Comparison of ENCODE assay signal across 27 cellular contexts in genomic region chr9:131791532-131792254, GRCh38. TPM values are rescaled to one million over a fixed set of nuclear protein-coding genes. Genes with fewer than 3 reads are reported as not detected.
DNase-seq lines count a peak whose midpoint lies in the region; ATAC-seq, FAIRE-seq and TF ChIP-seq lines count a peak whose summit lies in the region.
"Had no signal": no experiment of that assay in that cellular context is flagged by ENCODE, and none has a peak within 500 bp of the region (broad histone marks: within the 10 kb centered on the region; RNA-seq: fewer than 3 reads in every experiment).

No MANE protein-coding gene starts in this region.

- H2BK12ac ChIP-seq in neuronal stem cell (ENCODE audit: low read length): no peak overlapping the region

- no peak overlapping the region for H2BK120ac ChIP-seq in neuronal stem cell (ENCODE audit: low read depth, low read length)

- H3K9me1 ChIP-seq in K562 (ENCODE audit: control insufficient read depth, insufficient read depth, low read length): no peaks in the 10 kb centered on the region

- H2AFZ ChIP-seq in K562 (ENCODE audit: low read depth, low read length) (no peak overlapping the region), neuronal stem cell (ENCODE audit: low read length) (no peak overlapping the region)
- H2AFZ ChIP-seq: GM23248 had no signal

- intact Hi-C loops in K562 (cut with micrococcal nuclease): no loop called here

- ATAC-seq in K562: no peak
- no peak for ATAC-seq in GM21360 (IDR thresholded peaks at IDR 0.05; ENCODE audit: unreplicated experiment)
- ATAC-seq in GM21381 (IDR thresholded peaks at IDR 0.05; ENCODE audit: unreplicated experiment): no peak
- ATAC-seq: HCT116, PC-3, Right ventricle myocardium inferior had no signal

- no peak overlapping the region for H4K91ac ChIP-seq in neuronal stem cell (ENCODE audit: low read depth, low read length, poor library complexity)

- DNase-seq in NCI-H1417 (lab: John Stamatoyannopoulos, UW): peak in 2 of 3 experiments; percentile 42 to 62
- no peak for DNase-seq in NCI-H1417 treated with DMSO at 0.1 percent for 48 hours (lab: John Stamatoyannopoulos, UW)
- peak; percentile 89 for DNase-seq in NCI-H69 (lab: John Stamatoyannopoulos, UW)
- DNase-seq in K562 (ENCODE audit: extremely low read depth in 1 of 4, low spot score in 3 of 4): no peak
- DNase-seq in neuronal stem cell (ENCODE audit: low spot score): no peak
- DNase-seq in DMS79 treated with DMSO at 0.1 percent for 48 hours (lab: John Stamatoyannopoulos, UW): no peak
- DNase-seq: Calu3; CD8-positive, alpha-beta memory T cell; DND-41; GM23248; Karpas-422; NCI-H1092; NCI-H1436 treated with DMSO at 0.1 percent for 48 hours; NCI-H187 treated with DMSO at 0.1 percent for 48 hours; NCI-H2171; NCI-H226; NCI-H510A; PC-3 had no signal

- CTCF ChIA-PET in K562 (lab: Yijun Ruan, JAX; ENCODE audit: low intra/inter-chr PET ratio): no interaction called here

- H3K36me3 ChIP-seq in K562 (ENCODE audit: control insufficient read depth, insufficient read depth, low read length) (no peaks in the 10 kb centered on the region), neuronal stem cell (replicated peaks in 1 of 2; ENCODE audit: control insufficient read depth in 2 of 2, insufficient read depth in 2 of 2, low read length in 2 of 2) (no peaks in the 10 kb centered on the region)
- H3K36me3 ChIP-seq: SJSA1 had no signal

- TF ChIP-seq RAD21 in K562 (CRISPR knock-in tag; conservative IDR thresholded peaks at IDR 0.05 in 1 of 2, IDR thresholded peaks at IDR 0.05 in 1 of 2): no peak

- H3K4ac ChIP-seq in neuronal stem cell (ENCODE audit: low read length): no peak overlapping the region

- H4K8ac ChIP-seq in neuronal stem cell (ENCODE audit: low read depth, low read length): no peak overlapping the region

- H3K4me1 ChIP-seq in K562 (replicated peaks in 1 of 2; ENCODE audit: control insufficient read depth in 2 of 2, insufficient read depth in 2 of 2, low read length in 2 of 2): no peaks in the 10 kb centered on the region
- peaks cover 0 to 7% of the 10 kb centered on the region in 2 donors for H3K4me1 ChIP-seq in neuronal stem cell (ENCODE audit: control insufficient read depth in 2 of 2, insufficient read depth in 1 of 2, low read depth in 1 of 2, low read length in 2 of 2)
- H3K4me1 ChIP-seq: SJSA1 had no signal

- no peak for FAIRE-seq in K562 (lab: Jason Lieb, UNC)
- FAIRE-seq: GM19239 had no signal

- H3K14ac ChIP-seq in neuronal stem cell (ENCODE audit: low read length): peak overlapping the region; percentile 50

- no peak overlapping the region for H3K4me3 ChIP-seq in K562
- H3K4me3 ChIP-seq in neuronal stem cell (ENCODE audit: low read length in 2 of 2): no peak overlapping the region
- H3K4me3 ChIP-seq: GM23248, SJSA1 had no signal

- in situ Hi-C loops in K562 (cut with MboI): no loop called here

- H3K79me2 ChIP-seq in K562 (ENCODE audit: control insufficient read depth, insufficient read depth, low read length): no peaks in the 10 kb centered on the region

- no peak overlapping the region for H3K27ac ChIP-seq in K562 (ENCODE audit: extremely low read depth, low read depth, low read length)
- no peak overlapping the region for H3K27ac ChIP-seq in neuronal stem cell (replicated peaks; ENCODE audit: low read length)
- H3K27ac ChIP-seq: 22Rv1, C4-2B, GM23248, HL-60, SJSA1 had no signal

- BruUV-seq in K562 (replicated peaks; lab: Mats Ljungman, UMichigan): no TSS peak

- 1% methylated on average over 20 of the region's 23 CpGs for WGBS in K562 (ENCODE audit: insufficient coverage, low coverage, missing lambda C conversion rate)
- no CpG with 5 or more reads among the region's 23 CpGs for WGBS in neuronal stem cell (ENCODE audit: extremely low coverage in 2 of 2, insufficient read length in 2 of 2, insufficient replicate concordance in 1 of 2), 2 donors

- peak overlapping the region; percentile 49 for H3K18ac ChIP-seq in neuronal stem cell (ENCODE audit: low read length)

- H3K27me3 ChIP-seq in K562 (ENCODE audit: control insufficient read depth in 2 of 2, insufficient read depth in 2 of 2, low read length in 2 of 2): peaks cover 8 to 66% of the 10 kb centered on the region in 2 experiments; a peak in 4 of 5 replicates
- peaks cover 0 to 38% (median 0%) of the 10 kb centered on the region in 3 experiments for H3K27me3 ChIP-seq in neuronal stem cell (ENCODE audit: control insufficient read depth in 3 of 3, insufficient read depth in 3 of 3, low read depth in 1 of 3, low read length in 3 of 3)

- H2BK15ac ChIP-seq in neuronal stem cell (ENCODE audit: low read length): no peak overlapping the region

- H3K23ac ChIP-seq in neuronal stem cell (ENCODE audit: low read depth, low read length, poor library complexity): peak overlapping the region; percentile 17

- no peak for TF ChIP-seq EP300 in K562 (IDR thresholded peaks at IDR 0.05; ENCODE audit: low read length)

- no peak for TF ChIP-seq CTCF in K562 (IDR thresholded peaks at IDR 0.05 in 2 of 3, conservative IDR thresholded peaks at IDR 0.05 in 1 of 3; ENCODE audit: insufficient read depth in 2 of 3, low read depth in 1 of 3, low read length in 3 of 3)

- H4K20me1 ChIP-seq in K562 (replicated peaks; ENCODE audit: control insufficient read depth, insufficient read depth, low read length): peaks cover 9% of the 10 kb centered on the region

- POLR2A ChIA-PET in K562 (lab: Yijun Ruan, JAX): interaction anchor here (0.7 to 1.1 kb wide), 2 partner anchors 21 to 63 kb away, joined by 4 read pairs; no protein-coding TSS in a partner anchor

- H2AK5ac ChIP-seq in neuronal stem cell (ENCODE audit: low read depth, low read length): no peak overlapping the region

- H3K4me2 ChIP-seq in K562 (ENCODE audit: insufficient read depth, low read length) (no peak overlapping the region), neuronal stem cell (ENCODE audit: insufficient read depth, low read length, poor library complexity, severe bottlenecking) (no peak overlapping the region)

- no peaks in the 10 kb centered on the region for H3K79me1 ChIP-seq in neuronal stem cell (ENCODE audit: low read depth, low read length)

- H3K9ac ChIP-seq in K562 (ENCODE audit: insufficient read depth in 1 of 2, low read depth in 2 of 2, low read length in 2 of 2) (no peak overlapping the region), neuronal stem cell (ENCODE audit: low read depth, low read length, poor library complexity) (no peak overlapping the region)
- H3K9ac ChIP-seq: GM23248 had no signal

- no peak for TF ChIP-seq POLR2A in K562 (conservative IDR thresholded peaks at IDR 0.05)

- H3K9me3 ChIP-seq in K562 (replicated peaks; ENCODE audit: control insufficient read depth, insufficient read depth, low read depth, low read length) (no peaks in the 10 kb centered on the region), neuronal stem cell (replicated peaks in 1 of 2; ENCODE audit: control insufficient read depth in 2 of 2, insufficient read depth in 1 of 2, low read depth in 1 of 2, low read length in 2 of 2) (no peaks in the 10 kb centered on the region)
- H3K9me3 ChIP-seq: SJSA1 had no signal

- no peak overlapping the region for H2BK5ac ChIP-seq in neuronal stem cell (ENCODE audit: low read length)

TF ChIP-seq in K562, 482 proteins besides CTCF, POLR2A, EP300 and RAD21:
- no peak for TF ChIP-seq RHOXF2B (CRISPR knock-in tag; conservative IDR thresholded peaks at IDR 0.05)
- no peak for TF ChIP-seq SAP30 (IDR thresholded peaks at IDR 0.05; ENCODE audit: borderline replicate concordance, insufficient read depth, low read depth, low read length, poor library complexity, severe bottlenecking)
- no peak for TF ChIP-seq CEBPG (CRISPR knock-in tag; IDR thresholded peaks at IDR 0.05)
- no peak for TF ChIP-seq CEBPG (tag; conservative IDR thresholded peaks at IDR 0.05 in 1 of 2, IDR thresholded peaks at IDR 0.05 in 1 of 2)
- TF ChIP-seq ZNF24 (IDR thresholded peaks at IDR 0.05): peak; percentile 66; the same call in 1 of the 2 replicates
- no peak for TF ChIP-seq SMARCC2 (IDR thresholded peaks at IDR 0.05; ENCODE audit: low read depth)
- TF ChIP-seq U2AF1 (optimal IDR thresholded peaks at IDR 0.05; ENCODE audit: low read depth, low read length): no peak
- TF ChIP-seq SMAD1 (IDR thresholded peaks at IDR 0.05; ENCODE audit: low read depth, low read length, partially characterized antibody): no peak
- no peak for TF ChIP-seq ZNF133 (CRISPR knock-in tag; IDR thresholded peaks at IDR 0.05)
- TF ChIP-seq ZNF263 (CRISPR knock-in tag; IDR thresholded peaks at IDR 0.05; ENCODE audit: borderline replicate concordance): peak; percentile 63; the same call in 1 of the 2 replicates

RNA-seq across cellular contexts. Expression of gene RAPGEF1, which starts 51.8 kb away (rescaled TPM):
- total RNA-seq in K562 (2011; cell fraction: chromatin; rRNA removed; ENCODE audit: low replicate concordance): 42.0 and 63.9 TPM in 2 replicates
- 20.0 and 28.9 TPM in 2 replicates for total RNA-seq in K562 (2011; cell fraction: nucleolus; rRNA removed)
- 26.3 and 27.1 TPM in 2 replicates for total RNA-seq in K562 (2011; cell fraction: nucleoplasm; rRNA removed)
- 19.9 and 25.5 TPM in 2 replicates for total RNA-seq in K562 (2014; rRNA removed)
- 13.7 and 15.8 TPM in 2 replicates for total RNA-seq in K562 (2014; rRNA removed; fragmentation: Illumina TruSeq; extraction: Trizol)
- 17.8 and 19.2 TPM in 2 replicates for total RNA-seq in K562 (2015; rRNA removed; fragmentation: Illumina TruSeq; extraction: Trizol)
- 36.4 and 44.1 TPM in 2 replicates for total RNA-seq in K562 (2021)
- 22.9 and 27.1 TPM in 2 replicates for polyA plus RNA-seq in K562 (2011; rRNA removed)
- 22.7 and 25.8 TPM in 2 replicates for polyA plus RNA-seq in K562 (2011; cell fraction: cytosol; rRNA removed)
- 26.4 and 33.4 TPM in 2 replicates for polyA plus RNA-seq in K562 (2011; cell fraction: nucleus; rRNA removed)
- polyA plus RNA-seq in K562 (2012): 25.0 and 32.0 TPM in 2 replicates
- polyA plus RNA-seq in K562 (2014; fragmentation: Illumina TruSeq; extraction: Trizol): 26.6 TPM in 2 replicates
- polyA plus RNA-seq in K562 (2014; fragmentation: Nextera tagmentation; extraction: Ambion mirVana): under 1 TPM; 0.06 to 0.10 TPM
- 23.2 and 27.9 TPM in 2 replicates for polyA plus RNA-seq in K562 (2014; rRNA removed)
- 19.9 and 22.5 TPM in 2 replicates for polyA minus RNA-seq in K562 (2011; rRNA and poly(A)+ RNA removed)
- polyA minus RNA-seq in K562 (2011; cell fraction: cytosol; rRNA and poly(A)+ RNA removed): 13.9 and 19.5 TPM in 2 replicates
- 10.1 and 12.6 TPM in 2 replicates for polyA minus RNA-seq in K562 (2011; cell fraction: nucleus; rRNA and poly(A)+ RNA removed)
- 34.5 TPM for polyA plus RNA-seq in neuronal stem cell (2013, experiment 1 of 2)
- polyA plus RNA-seq in neuronal stem cell (2013, experiment 2 of 2): 33.7 TPM

Comparison
In these comparisons a context has a peak if more than half of its experiments do, and no peak if none do; other contexts are left out.
1. DNase-seq: peak in NCI-H1417 (2 of 3) and NCI-H69 (single experiment); none in NCI-H1417 treated with DMSO at 0.1 percent for 48 hours (single experiment), K562 (0 of 4), neuronal stem cell (single experiment) and DMS79 treated with DMSO at 0.1 percent for 48 hours (single experiment).